In the genomic region with DNA sequence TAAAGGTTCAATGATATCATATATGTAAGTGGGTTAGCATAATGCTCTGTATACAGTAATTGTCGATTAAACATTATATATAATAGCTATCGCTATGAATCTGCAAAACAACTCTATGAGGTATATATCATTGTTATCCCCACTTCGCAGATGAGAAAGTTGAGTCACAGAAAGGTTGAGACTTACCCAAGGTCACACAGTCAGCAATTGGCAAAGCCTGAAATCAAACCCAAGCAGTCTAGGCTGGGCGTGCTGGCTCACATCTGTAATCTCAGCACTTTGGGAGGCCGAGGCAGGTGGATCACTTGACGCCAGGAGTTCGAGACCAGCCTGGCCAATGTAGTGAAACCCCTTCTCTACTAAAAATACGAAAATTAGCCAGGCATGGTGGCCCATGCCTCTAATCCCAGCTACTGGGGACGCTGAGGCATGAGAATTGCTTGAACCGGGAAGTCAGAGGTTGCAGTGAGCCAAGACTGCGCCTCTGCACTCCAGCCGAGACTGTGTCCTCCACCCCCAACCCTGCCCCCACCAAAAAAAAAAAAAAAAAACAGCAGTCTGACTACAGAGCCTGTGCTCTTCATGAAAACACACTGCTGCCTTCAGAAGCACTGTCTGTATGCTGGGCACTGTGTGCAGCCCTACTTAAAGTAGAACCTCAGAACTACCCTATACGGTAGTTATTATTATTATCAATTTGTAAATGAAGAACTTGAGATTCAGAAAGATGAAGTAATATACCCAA, we compare ENCODE assay signal across 1 cellular context.
TF ChIP-seq lines count a peak whose summit lies in the region.

No MANE protein-coding gene starts in this region.

TF ChIP-seq in GM23338, 12 proteins besides CTCF, POLR2A, EP300 and RAD21:
- TF ChIP-seq, protein P1, sequence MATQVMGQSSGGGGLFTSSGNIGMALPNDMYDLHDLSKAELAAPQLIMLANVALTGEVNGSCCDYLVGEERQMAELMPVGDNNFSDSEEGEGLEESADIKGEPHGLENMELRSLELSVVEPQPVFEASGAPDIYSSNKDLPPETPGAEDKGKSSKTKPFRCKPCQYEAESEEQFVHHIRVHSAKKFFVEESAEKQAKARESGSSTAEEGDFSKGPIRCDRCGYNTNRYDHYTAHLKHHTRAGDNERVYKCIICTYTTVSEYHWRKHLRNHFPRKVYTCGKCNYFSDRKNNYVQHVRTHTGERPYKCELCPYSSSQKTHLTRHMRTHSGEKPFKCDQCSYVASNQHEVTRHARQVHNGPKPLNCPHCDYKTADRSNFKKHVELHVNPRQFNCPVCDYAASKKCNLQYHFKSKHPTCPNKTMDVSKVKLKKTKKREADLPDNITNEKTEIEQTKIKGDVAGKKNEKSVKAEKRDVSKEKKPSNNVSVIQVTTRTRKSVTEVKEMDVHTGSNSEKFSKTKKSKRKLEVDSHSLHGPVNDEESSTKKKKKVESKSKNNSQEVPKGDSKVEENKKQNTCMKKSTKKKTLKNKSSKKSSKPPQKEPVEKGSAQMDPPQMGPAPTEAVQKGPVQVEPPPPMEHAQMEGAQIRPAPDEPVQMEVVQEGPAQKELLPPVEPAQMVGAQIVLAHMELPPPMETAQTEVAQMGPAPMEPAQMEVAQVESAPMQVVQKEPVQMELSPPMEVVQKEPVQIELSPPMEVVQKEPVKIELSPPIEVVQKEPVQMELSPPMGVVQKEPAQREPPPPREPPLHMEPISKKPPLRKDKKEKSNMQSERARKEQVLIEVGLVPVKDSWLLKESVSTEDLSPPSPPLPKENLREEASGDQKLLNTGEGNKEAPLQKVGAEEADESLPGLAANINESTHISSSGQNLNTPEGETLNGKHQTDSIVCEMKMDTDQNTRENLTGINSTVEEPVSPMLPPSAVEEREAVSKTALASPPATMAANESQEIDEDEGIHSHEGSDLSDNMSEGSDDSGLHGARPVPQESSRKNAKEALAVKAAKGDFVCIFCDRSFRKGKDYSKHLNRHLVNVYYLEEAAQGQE (IDR thresholded peaks at IDR 0.05; ENCODE audit: unreplicated experiment) = no peak
- TF ChIP-seq, protein P2, sequence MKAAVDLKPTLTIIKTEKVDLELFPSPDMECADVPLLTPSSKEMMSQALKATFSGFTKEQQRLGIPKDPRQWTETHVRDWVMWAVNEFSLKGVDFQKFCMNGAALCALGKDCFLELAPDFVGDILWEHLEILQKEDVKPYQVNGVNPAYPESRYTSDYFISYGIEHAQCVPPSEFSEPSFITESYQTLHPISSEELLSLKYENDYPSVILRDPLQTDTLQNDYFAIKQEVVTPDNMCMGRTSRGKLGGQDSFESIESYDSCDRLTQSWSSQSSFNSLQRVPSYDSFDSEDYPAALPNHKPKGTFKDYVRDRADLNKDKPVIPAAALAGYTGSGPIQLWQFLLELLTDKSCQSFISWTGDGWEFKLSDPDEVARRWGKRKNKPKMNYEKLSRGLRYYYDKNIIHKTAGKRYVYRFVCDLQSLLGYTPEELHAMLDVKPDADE (IDR thresholded peaks at IDR 0.05) = no peak
- TF ChIP-seq EZH2phosphoT487 (IDR thresholded peaks at IDR 0.05; ENCODE audit: unreplicated experiment) (no peak), EZH2 (IDR thresholded peaks at IDR 0.05; ENCODE audit: low read depth, unreplicated experiment) (no peak), CREB1 (CRISPR knock-in tag; IDR thresholded peaks at IDR 0.05; ENCODE audit: low read depth) (no peak), NANOG (IDR thresholded peaks at IDR 0.05; ENCODE audit: borderline replicate concordance) (no peak), ZNF114 (CRISPR knock-in tag; IDR thresholded peaks at IDR 0.05) (no peak), JUNB (IDR thresholded peaks at IDR 0.05; ENCODE audit: unreplicated experiment) (no peak), ZNF331 (CRISPR knock-in tag; IDR thresholded peaks at IDR 0.05; ENCODE audit: low read depth) (no peak), POLR2AphosphoS5 (IDR thresholded peaks at IDR 0.05; ENCODE audit: low read depth) (no peak), STAT1 (IDR thresholded peaks at IDR 0.05; ENCODE audit: unreplicated experiment) (no peak)
- TF ChIP-seq, protein P3, sequence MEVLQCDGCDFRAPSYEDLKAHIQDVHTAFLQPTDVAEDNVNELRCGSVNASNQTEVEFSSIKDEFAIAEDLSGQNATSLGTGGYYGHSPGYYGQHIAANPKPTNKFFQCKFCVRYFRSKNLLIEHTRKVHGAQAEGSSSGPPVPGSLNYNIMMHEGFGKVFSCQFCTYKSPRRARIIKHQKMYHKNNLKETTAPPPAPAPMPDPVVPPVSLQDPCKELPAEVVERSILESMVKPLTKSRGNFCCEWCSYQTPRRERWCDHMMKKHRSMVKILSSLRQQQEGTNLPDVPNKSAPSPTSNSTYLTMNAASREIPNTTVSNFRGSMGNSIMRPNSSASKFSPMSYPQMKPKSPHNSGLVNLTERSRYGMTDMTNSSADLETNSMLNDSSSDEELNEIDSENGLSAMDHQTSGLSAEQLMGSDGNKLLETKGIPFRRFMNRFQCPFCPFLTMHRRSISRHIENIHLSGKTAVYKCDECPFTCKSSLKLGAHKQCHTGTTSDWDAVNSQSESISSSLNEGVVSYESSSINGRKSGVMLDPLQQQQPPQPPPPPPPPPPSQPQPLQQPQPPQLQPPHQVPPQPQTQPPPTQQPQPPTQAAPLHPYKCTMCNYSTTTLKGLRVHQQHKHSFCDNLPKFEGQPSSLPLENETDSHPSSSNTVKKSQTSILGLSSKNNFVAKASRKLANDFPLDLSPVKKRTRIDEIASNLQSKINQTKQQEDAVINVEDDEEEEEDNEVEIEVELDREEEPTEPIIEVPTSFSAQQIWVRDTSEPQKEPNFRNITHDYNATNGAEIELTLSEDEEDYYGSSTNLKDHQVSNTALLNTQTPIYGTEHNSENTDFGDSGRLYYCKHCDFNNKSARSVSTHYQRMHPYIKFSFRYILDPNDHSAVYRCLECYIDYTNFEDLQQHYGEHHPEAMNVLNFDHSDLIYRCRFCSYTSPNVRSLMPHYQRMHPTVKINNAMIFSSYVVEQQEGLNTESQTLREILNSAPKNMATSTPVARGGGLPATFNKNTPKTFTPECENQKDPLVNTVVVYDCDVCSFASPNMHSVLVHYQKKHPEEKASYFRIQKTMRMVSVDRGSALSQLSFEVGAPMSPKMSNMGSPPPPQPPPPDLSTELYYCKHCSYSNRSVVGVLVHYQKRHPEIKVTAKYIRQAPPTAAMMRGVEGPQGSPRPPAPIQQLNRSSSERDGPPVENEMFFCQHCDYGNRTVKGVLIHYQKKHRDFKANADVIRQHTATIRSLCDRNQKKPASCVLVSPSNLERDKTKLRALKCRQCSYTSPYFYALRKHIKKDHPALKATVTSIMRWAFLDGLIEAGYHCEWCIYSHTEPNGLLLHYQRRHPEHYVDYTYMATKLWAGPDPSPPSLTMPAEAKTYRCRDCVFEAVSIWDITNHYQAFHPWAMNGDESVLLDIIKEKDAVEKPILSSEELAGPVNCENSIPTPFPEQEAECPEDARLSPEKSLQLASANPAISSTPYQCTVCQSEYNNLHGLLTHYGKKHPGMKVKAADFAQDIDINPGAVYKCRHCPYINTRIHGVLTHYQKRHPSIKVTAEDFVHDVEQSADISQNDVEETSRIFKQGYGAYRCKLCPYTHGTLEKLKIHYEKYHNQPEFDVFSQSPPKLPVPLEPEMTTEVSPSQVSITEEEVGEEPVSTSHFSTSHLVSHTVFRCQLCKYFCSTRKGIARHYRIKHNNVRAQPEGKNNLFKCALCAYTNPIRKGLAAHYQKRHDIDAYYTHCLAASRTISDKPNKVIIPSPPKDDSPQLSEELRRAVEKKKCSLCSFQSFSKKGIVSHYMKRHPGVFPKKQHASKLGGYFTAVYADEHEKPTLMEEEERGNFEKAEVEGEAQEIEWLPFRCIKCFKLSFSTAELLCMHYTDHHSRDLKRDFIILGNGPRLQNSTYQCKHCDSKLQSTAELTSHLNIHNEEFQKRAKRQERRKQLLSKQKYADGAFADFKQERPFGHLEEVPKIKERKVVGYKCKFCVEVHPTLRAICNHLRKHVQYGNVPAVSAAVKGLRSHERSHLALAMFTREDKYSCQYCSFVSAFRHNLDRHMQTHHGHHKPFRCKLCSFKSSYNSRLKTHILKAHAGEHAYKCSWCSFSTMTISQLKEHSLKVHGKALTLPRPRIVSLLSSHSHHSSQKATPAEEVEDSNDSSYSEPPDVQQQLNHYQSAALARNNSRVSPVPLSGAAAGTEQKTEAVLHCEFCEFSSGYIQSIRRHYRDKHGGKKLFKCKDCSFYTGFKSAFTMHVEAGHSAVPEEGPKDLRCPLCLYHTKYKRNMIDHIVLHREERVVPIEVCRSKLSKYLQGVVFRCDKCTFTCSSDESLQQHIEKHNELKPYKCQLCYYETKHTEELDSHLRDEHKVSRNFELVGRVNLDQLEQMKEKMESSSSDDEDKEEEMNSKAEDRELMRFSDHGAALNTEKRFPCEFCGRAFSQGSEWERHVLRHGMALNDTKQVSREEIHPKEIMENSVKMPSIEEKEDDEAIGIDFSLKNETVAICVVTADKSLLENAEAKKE (CRISPR knock-in tag; IDR thresholded peaks at IDR 0.05) = no peak
